In the genomic region with DNA sequence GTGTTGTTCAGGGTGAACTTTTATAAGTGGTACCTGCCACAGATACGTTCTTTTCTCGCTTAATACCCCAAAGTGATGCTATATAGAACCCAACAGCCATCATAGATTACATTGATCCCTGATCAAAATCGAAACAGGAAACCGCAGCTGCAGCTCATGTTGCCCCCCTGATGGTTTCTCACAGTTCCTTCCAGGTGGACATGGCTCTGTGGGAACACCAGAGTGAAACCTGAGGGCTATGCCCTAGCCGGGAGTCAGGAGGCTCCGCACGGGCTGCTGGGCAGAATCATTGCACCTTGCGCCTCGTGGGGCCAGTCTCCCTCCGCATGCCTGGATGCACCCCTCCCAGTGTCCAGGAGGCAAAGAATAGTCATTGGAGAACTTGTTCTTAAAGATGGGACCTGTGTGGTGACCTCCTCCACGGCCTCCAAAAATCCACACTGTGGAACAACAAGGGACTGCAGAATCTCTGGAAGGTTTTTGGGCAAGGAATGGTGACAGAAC, we compare ENCODE assay signal across 32 cellular contexts.
"Had no signal": no experiment of that assay in that cellular context is flagged by ENCODE, and none has a peak within 500 bp of the region (broad histone marks: within the 10 kb centered on the region; RNA-seq: fewer than 3 reads in every experiment).

No MANE protein-coding gene starts in this region.

- H3K4me3 ChIP-seq: ascending aorta, cardiac muscle cell had no signal

- H3K36me3 ChIP-seq: ascending aorta, cardiac muscle cell had no signal

- H3K27ac Mint-ChIP-seq: activated B cell treated with CpG ODN at 0.5 μM for 24 hours; activated CD4-positive, alpha-beta memory T cell treated with anti-CD3 and anti-CD28 coated beads for 36 hours; activated CD8-positive, alpha-beta T cell treated with anti-CD3 and anti-CD28 coated beads for 36 hours; activated naive CD4-positive, alpha-beta T cell treated with anti-CD3 and anti-CD28 coated beads, Interleukin-2, amount 10 ng/mL, durations not matched to agents 7 days and 5 days; activated naive CD4-positive, alpha-beta T cell treated with anti-CD3 and anti-CD28 coated beads, Interleukin-2, amount 50 U/mL, for 24 hours; activated naive CD8-positive, alpha-beta T cell; activated naive CD8-positive, alpha-beta T cell treated with anti-CD3 and anti-CD28 coated beads, Interleukin-2, amount 10 ng/mL, durations not matched to agents 7 days and 5 days; activated naive CD8-positive, alpha-beta T cell treated with anti-CD3 and anti-CD28 coated beads, Interleukin-2, amount 50 U/mL, for 24 hours; T-helper 1 cell treated with Interleukin-12 subunit alpha and Interleukin-12 subunit beta and Interleukin-4 antibody, amounts not matched to agents 30 μg/mL and 1 μg/mL, for 36 hours; T-helper 2 cell treated with Interferon-gamma antibody and Interleukin-4, amounts not matched to agents 5 μg/mL and 100 μg/mL, for 36 hours had no signal

- H3K4me1 Mint-ChIP-seq: activated B cell treated with CpG ODN at 0.5 μM for 24 hours; activated naive CD4-positive, alpha-beta T cell treated with anti-CD3 and anti-CD28 coated beads, Interleukin-2, amount 50 U/mL, for 24 hours; activated naive CD8-positive, alpha-beta T cell treated with anti-CD3 and anti-CD28 coated beads, Interleukin-2, amount 10 ng/mL, durations not matched to agents 7 days and 5 days; activated naive CD8-positive, alpha-beta T cell treated with anti-CD3 and anti-CD28 coated beads, Interleukin-2, amount 50 U/mL, for 24 hours had no signal

- H3K27ac ChIP-seq: ascending aorta, cardiac muscle cell, VCaP had no signal

- H3K9me3 ChIP-seq: ascending aorta had no signal

- DNase-seq: activated B cell treated with CpG ODN at 0.5 μM for 24 hours; activated CD4-positive, alpha-beta memory T cell treated with anti-CD3 and anti-CD28 coated beads for 36 hours; activated CD4-positive, alpha-beta T cell treated with anti-CD3 and anti-CD28 coated beads for 4 hours; activated CD4-positive, alpha-beta T cell treated with anti-CD3 and anti-CD28 coated beads, Interleukin-2, amount 50 U/mL, for 1 hour; activated CD4-positive, alpha-beta T cell treated with anti-CD3 and anti-CD28 coated beads, Interleukin-2, amount 50 U/mL, for 4 hours; activated CD4-positive, CD25-positive, alpha-beta regulatory T cell treated with anti-CD3 and anti-CD28 coated beads, Interleukin-2, amount 50 U/mL, for 72 hours; activated CD8-positive, alpha-beta memory T cell treated with anti-CD3 and anti-CD28 coated beads, Interleukin-2, amount 50 U/mL, for 4 hours; activated CD8-positive, alpha-beta T cell treated with anti-CD3 and anti-CD28 coated beads for 36 hours; activated effector memory CD4-positive, alpha-beta T cell treated with anti-CD3 and anti-CD28 coated beads, Interleukin-2, amount 50 U/mL, for 16 hours; activated naive CD4-positive, alpha-beta T cell treated with anti-CD3 and anti-CD28 coated beads, Interleukin-2, amount 10 ng/mL, durations not matched to agents 7 days and 5 days; activated naive CD4-positive, alpha-beta T cell treated with Interleukin-2 at 50 U/mL for 16 hours; activated naive CD8-positive, alpha-beta T cell treated with anti-CD3 and anti-CD28 coated beads, Interleukin-2, amount 10 ng/mL, durations not matched to agents 7 days and 5 days; activated naive CD8-positive, alpha-beta T cell treated with anti-CD3 and anti-CD28 coated beads, Interleukin-2, amount 50 U/mL, for 24 hours; activated T-cell treated with anti-CD3 and anti-CD28 coated beads for 4 hours; activated T-cell treated with anti-CD3 and anti-CD28 coated beads, Interleukin-2, amount 50 U/mL, for 1 hour; activated T-cell treated with anti-CD3 and anti-CD28 coated beads, Interleukin-2, amount 50 U/mL, for 4 hours; amygdala; anterior cingulate cortex; cerebellar nuclear complex; SW 1271; T-helper 1 cell; T-helper 2 cell; T-helper 9 cell had no signal

- H3K4me1 ChIP-seq: ascending aorta had no signal

- H3K27me3 ChIP-seq: ascending aorta, cardiac muscle cell had no signal

- H3K9me3 Mint-ChIP-seq: activated B cell treated with CpG ODN at 0.5 μM for 24 hours; activated CD4-positive, alpha-beta memory T cell treated with anti-CD3 and anti-CD28 coated beads for 36 hours; activated CD8-positive, alpha-beta T cell treated with anti-CD3 and anti-CD28 coated beads for 36 hours; activated naive CD4-positive, alpha-beta T cell treated with anti-CD3 and anti-CD28 coated beads, Interleukin-2, amount 10 ng/mL, durations not matched to agents 7 days and 5 days; activated naive CD4-positive, alpha-beta T cell treated with anti-CD3 and anti-CD28 coated beads, Interleukin-2, amount 50 U/mL, for 24 hours; activated naive CD8-positive, alpha-beta T cell treated with anti-CD3 and anti-CD28 coated beads, Interleukin-2, amount 10 ng/mL, durations not matched to agents 7 days and 5 days; activated naive CD8-positive, alpha-beta T cell treated with anti-CD3 and anti-CD28 coated beads, Interleukin-2, amount 50 U/mL, for 24 hours; activated T-cell treated with anti-CD3 and anti-CD28 coated beads, Interleukin-2, amount 50 U/mL, for 4 hours; brain; central memory CD8-positive, alpha-beta T cell; T-helper 1 cell treated with Interleukin-12 subunit alpha and Interleukin-12 subunit beta and Interleukin-4 antibody, amounts not matched to agents 30 μg/mL and 1 μg/mL, for 36 hours; T-helper 2 cell treated with Interferon-gamma antibody and Interleukin-4, amounts not matched to agents 5 μg/mL and 100 μg/mL, for 36 hours had no signal

- H3K36me3 Mint-ChIP-seq: activated CD4-positive, alpha-beta memory T cell treated with anti-CD3 and anti-CD28 coated beads for 36 hours; activated naive CD4-positive, alpha-beta T cell treated with anti-CD3 and anti-CD28 coated beads, Interleukin-2, amount 10 ng/mL, durations not matched to agents 7 days and 5 days; activated naive CD4-positive, alpha-beta T cell treated with anti-CD3 and anti-CD28 coated beads, Interleukin-2, amount 50 U/mL, for 24 hours; activated naive CD8-positive, alpha-beta T cell; activated naive CD8-positive, alpha-beta T cell treated with anti-CD3 and anti-CD28 coated beads, Interleukin-2, amount 10 ng/mL, durations not matched to agents 7 days and 5 days; brain had no signal

- H3K4me3 Mint-ChIP-seq: activated B cell treated with CpG ODN at 0.5 μM for 24 hours; activated CD4-positive, alpha-beta memory T cell treated with anti-CD3 and anti-CD28 coated beads for 36 hours; activated CD8-positive, alpha-beta T cell treated with anti-CD3 and anti-CD28 coated beads for 36 hours; activated naive CD4-positive, alpha-beta T cell treated with anti-CD3 and anti-CD28 coated beads, Interleukin-2, amount 10 ng/mL, durations not matched to agents 7 days and 5 days; activated naive CD4-positive, alpha-beta T cell treated with anti-CD3 and anti-CD28 coated beads, Interleukin-2, amount 50 U/mL, for 24 hours; activated naive CD8-positive, alpha-beta T cell; activated naive CD8-positive, alpha-beta T cell treated with anti-CD3 and anti-CD28 coated beads, Interleukin-2, amount 10 ng/mL, durations not matched to agents 7 days and 5 days; activated naive CD8-positive, alpha-beta T cell treated with anti-CD3 and anti-CD28 coated beads, Interleukin-2, amount 50 U/mL, for 24 hours; activated T-cell treated with anti-CD3 and anti-CD28 coated beads, Interleukin-2, amount 50 U/mL, for 4 hours; brain; T-helper 1 cell treated with Interleukin-12 subunit alpha and Interleukin-12 subunit beta and Interleukin-4 antibody, amounts not matched to agents 30 μg/mL and 1 μg/mL, for 36 hours; T-helper 2 cell treated with Interferon-gamma antibody and Interleukin-4, amounts not matched to agents 5 μg/mL and 100 μg/mL, for 36 hours had no signal

- ATAC-seq: activated naive CD8-positive, alpha-beta T cell treated with anti-CD3 and anti-CD28 coated beads, Interleukin-2, amount 50 U/mL, for 24 hours had no signal

- H3K27me3 Mint-ChIP-seq: activated CD8-positive, alpha-beta T cell treated with anti-CD3 and anti-CD28 coated beads for 36 hours; activated naive CD4-positive, alpha-beta T cell treated with anti-CD3 and anti-CD28 coated beads, Interleukin-2, amount 50 U/mL, for 24 hours; activated naive CD8-positive, alpha-beta T cell; activated naive CD8-positive, alpha-beta T cell treated with anti-CD3 and anti-CD28 coated beads, Interleukin-2, amount 10 ng/mL, durations not matched to agents 7 days and 5 days; central memory CD8-positive, alpha-beta T cell had no signal
